ENCODE assay signal across 19 cellular contexts in genomic region chr14:100569734-100570251, GRCh38. TPM values are rescaled to one million over a fixed set of nuclear protein-coding genes. Genes with fewer than 3 reads are reported as not detected.
DNase-seq lines count a peak whose midpoint lies in the region; ATAC-seq, FAIRE-seq and TF ChIP-seq lines count a peak whose summit lies in the region.
"Had no signal": no experiment of that assay in that cellular context is flagged by ENCODE, and none has a peak within 500 bp of the region (broad histone marks: within the 10 kb centered on the region; RNA-seq: fewer than 3 reads in every experiment).

No MANE protein-coding gene starts in this region.

- no peak overlapping the region for H3K14ac ChIP-seq in IMR-90 (replicated peaks; ENCODE audit: low read depth, low read length)

- H2BK5ac ChIP-seq in IMR-90 (ENCODE audit: low read depth, low read length, poor library complexity, severe bottlenecking): no peak overlapping the region

- CTCF ChIA-PET in CD8-positive, alpha-beta T cell (lab: Charles Lee): interaction anchor here (0.7 to 1.5 kb wide), 3 partner anchors 15 to 76 kb away, joined by 3 read pairs; no protein-coding TSS in a partner anchor
- CTCF ChIA-PET in IMR-90 (lab: Yijun Ruan, JAX): no interaction called here

- TF ChIP-seq CTCF in CD8-positive, alpha-beta T cell (IDR thresholded peaks at IDR 0.05): no peak
- TF ChIP-seq CTCF in IMR-90 (conservative IDR thresholded peaks at IDR 0.05; ENCODE audit: low read depth, low read length) (no peak), endodermal cell (conservative IDR thresholded peaks at IDR 0.05) (no peak), neural cell (IDR thresholded peaks at IDR 0.05; ENCODE audit: poor library complexity, severe bottlenecking) (no peak)

- H4K20me1 ChIP-seq in IMR-90 (ENCODE audit: insufficient read depth, low read length) (no peaks in the 10 kb centered on the region), neural cell (ENCODE audit: insufficient read depth) (no peaks in the 10 kb centered on the region)

- ATAC-seq in CD8-positive, alpha-beta T cell: no peak
- ATAC-seq in IMR-90 (ENCODE audit: low read depth): no peak
- no peak for ATAC-seq in GM19397 (IDR thresholded peaks at IDR 0.05; ENCODE audit: unreplicated experiment)

- no peak overlapping the region for H2BK20ac ChIP-seq in IMR-90 (ENCODE audit: low read depth, low read length)

- 33% methylated on average over 1 of the region's 14 CpGs; no CpG with 5 or more reads in 1 of the 2 experiments for WGBS in IMR-90 (ENCODE audit: extremely low coverage in 2 of 2, insufficient read length in 1 of 2), 2 experiments
- 44 to 58% methylated on average over 3 to 12 of the region's 14 CpGs for WGBS in endodermal cell (ENCODE audit: insufficient coverage in 1 of 2, insufficient read length in 1 of 2), 2 experiments
- 25 to 34% (median 34%) methylated on average over 13 to 14 of the region's 14 CpGs for WGBS in small intestine, 3 donors

- no peak overlapping the region for H2AK9ac ChIP-seq in IMR-90 (replicated peaks; ENCODE audit: low read depth, low read length, poor library complexity)

- no peaks in the 10 kb centered on the region for H3K79me1 ChIP-seq in IMR-90 (ENCODE audit: low read depth in 1 of 2, low read length in 2 of 2)

- peaks cover 12% of the 10 kb centered on the region for H3K27me3 ChIP-seq in CD8-positive, alpha-beta T cell (ENCODE audit: insufficient read depth, low read length)
- H3K27me3 ChIP-seq in IMR-90 (ENCODE audit: control insufficient read depth, insufficient read depth, low read length) (peaks cover 87% of the 10 kb centered on the region), endodermal cell (ENCODE audit: control insufficient read depth, insufficient read depth, low read length, poor library complexity, severe bottlenecking) (peaks cover 68% of the 10 kb centered on the region), neural cell (ENCODE audit: insufficient read depth, low read depth, low read length) (peaks cover 22% of the 10 kb centered on the region), small intestine (ENCODE audit: control insufficient read depth in 2 of 2, insufficient read depth in 2 of 2, low read length in 2 of 2) (peaks cover 11 to 16% of the 10 kb centered on the region in 2 donors)

- H3K4ac ChIP-seq in IMR-90 (ENCODE audit: low read depth, low read length): no peak overlapping the region

- H3K9ac ChIP-seq in IMR-90 (ENCODE audit: low read depth, low read length): no peak overlapping the region
- no peak overlapping the region for H3K9ac ChIP-seq in endodermal cell (ENCODE audit: extremely low read depth, low read length, poor library complexity, severe bottlenecking)
- H3K9ac ChIP-seq in neural cell (ENCODE audit: low read length): peak overlapping the region; percentile 23

- H3F3A ChIP-seq in neural cell (ENCODE audit: insufficient read depth, low read length, poor library complexity, severe bottlenecking): no peaks in the 10 kb centered on the region

- H3K4me3 Mint-ChIP-seq in CD8-positive, alpha-beta T cell: peak overlapping the region; percentile 61
- peak overlapping the region; percentile 52 for H3K4me3 Mint-ChIP-seq in endodermal cell

- H3K9me2 ChIP-seq in neural cell (ENCODE audit: insufficient read depth, low read length): no peaks in the 10 kb centered on the region

- H3K4me2 ChIP-seq in IMR-90 (ENCODE audit: low read depth, low read length) (no peak overlapping the region), neural cell (ENCODE audit: low read length) (no peak overlapping the region)

- H4K8ac ChIP-seq in IMR-90 (ENCODE audit: low read depth in 2 of 2, low read length in 2 of 2): no peak overlapping the region

- H3K23ac ChIP-seq in IMR-90 (ENCODE audit: low read depth, low read length): no peak overlapping the region

- POLR2A ChIA-PET in CD8-positive, alpha-beta T cell (lab: Charles Lee): no interaction called here
- POLR2A ChIA-PET in IMR-90 (lab: Charles Lee; ENCODE audit: unreplicated experiment): no interaction called here

- H2BK15ac ChIP-seq in IMR-90 (ENCODE audit: low read depth, low read length): no peak overlapping the region

- no peak for TF ChIP-seq EP300 in neural cell (conservative IDR thresholded peaks at IDR 0.05; ENCODE audit: poor library complexity, severe bottlenecking)

- H3K79me2 ChIP-seq in neural cell (replicated peaks; ENCODE audit: insufficient read depth, low read length): peaks cover 26% of the 10 kb centered on the region

- H3K9me3 ChIP-seq in CD8-positive, alpha-beta T cell (ENCODE audit: low read length): no peaks in the 10 kb centered on the region
- H3K9me3 ChIP-seq in IMR-90 (ENCODE audit: control insufficient read depth, insufficient read depth, low read length) (no peaks in the 10 kb centered on the region), endodermal cell (ENCODE audit: control insufficient read depth, low read length) (no peaks in the 10 kb centered on the region), neural cell (ENCODE audit: low read length) (no peaks in the 10 kb centered on the region), small intestine (ENCODE audit: control insufficient read depth, low read depth) (no peaks in the 10 kb centered on the region)
- H3K9me3 ChIP-seq: gastroesophageal sphincter, suprapubic skin had no signal

- H2AFZ ChIP-seq in IMR-90 (replicated peaks; ENCODE audit: low read length, poor library complexity) (peak overlapping the region; percentile 19), neural cell (ENCODE audit: low read depth, low read length) (no peak overlapping the region)

- intact Hi-C loops in CD8-positive, alpha-beta T cell (cut with DNase I, micrococcal nuclease): loop anchor here in 1 of 2 experiments (5.0 kb wide), 1 partner anchor 73 kb away; no protein-coding TSS in a partner anchor
- intact Hi-C loops in IMR-90 (cut with micrococcal nuclease): no loop called here

- TF ChIP-seq RAD21 in IMR-90 (IDR thresholded peaks at IDR 0.05; ENCODE audit: low read length) (no peak), neural cell (conservative IDR thresholded peaks at IDR 0.05) (no peak)

- H3K4me3 ChIP-seq in CD8-positive, alpha-beta T cell (ENCODE audit: low read depth, low read length): no peak overlapping the region
- H3K4me3 ChIP-seq in IMR-90 (ENCODE audit: insufficient read depth, low read depth, low read length): no peak overlapping the region
- H3K4me3 ChIP-seq in endodermal cell (ENCODE audit: low read length): no peak overlapping the region
- H3K4me3 ChIP-seq in neural cell (ENCODE audit: low read length): peak overlapping the region; percentile 67
- H3K4me3 ChIP-seq in small intestine (ENCODE audit: low read depth in 1 of 2, low read length in 2 of 2): no peak overlapping the region

- DNase-seq in CD8-positive, alpha-beta T cell: no peak
- DNase-seq in IMR-90: no peak
- DNase-seq in endodermal cell: no peak
- DNase-seq in activated CD4-positive, CD25-positive, alpha-beta regulatory T cell treated with anti-CD3 and anti-CD28 coated beads, Interleukin-2, amount 50 U/mL, for 72 hours: no peak
- no peak for DNase-seq in HuH-7 (ENCODE audit: low spot score)
- DNase-seq in small intestine: no peak
- DNase-seq: activated CD4-positive, alpha-beta memory T cell treated with anti-CD3 and anti-CD28 coated beads for 36 hours; DMS 273 treated with DMSO at 0.1 percent for 48 hours; mammary epithelial cell; NCI-H2081 treated with DMSO at 0.1 percent for 48 hours; NCI-H526 treated with DMSO at 0.1 percent for 48 hours; occipital lobe; stimulated activated CD4-positive, alpha-beta T cell treated with anti-CD3 and anti-CD28 coated beads, Interleukin-2, amount 100 ng/mL, for 48 hours had no signal

- H3K27ac ChIP-seq in CD8-positive, alpha-beta T cell (ENCODE audit: low read depth, low read length): no peak overlapping the region
- H3K27ac ChIP-seq in IMR-90 (ENCODE audit: insufficient read depth, low read length): no peak overlapping the region
- no peak overlapping the region for H3K27ac ChIP-seq in endodermal cell (ENCODE audit: low read depth, low read length)
- no peak overlapping the region for H3K27ac ChIP-seq in neural cell (ENCODE audit: low read length)
- H3K27ac ChIP-seq in small intestine (ENCODE audit: low read depth in 1 of 2, low read length in 1 of 2): no peak overlapping the region
- H3K27ac ChIP-seq: suprapubic skin had no signal

- in situ Hi-C loops in IMR-90 (cut with MboI; ENCODE audit: low sequenced_read_pairs): no loop called here

- no peak for FAIRE-seq in small intestine (lab: Jason Lieb, UNC)
- FAIRE-seq: colon had no signal

- no peak for TF ChIP-seq POLR2A in IMR-90 (IDR thresholded peaks at IDR 0.05; ENCODE audit: low read depth, low read length)

- no peaks in the 10 kb centered on the region for H3K36me3 Mint-ChIP-seq in CD8-positive, alpha-beta T cell
- no peaks in the 10 kb centered on the region for H3K36me3 Mint-ChIP-seq in endodermal cell (ENCODE audit: low read depth)
- H3K36me3 Mint-ChIP-seq: activated CD4-positive, alpha-beta memory T cell treated with anti-CD3 and anti-CD28 coated beads for 36 hours had no signal

- dilution Hi-C loops in IMR-90 (cut with HindIII; ENCODE audit: low sequenced_read_pairs, unreplicated experiment): no loop called here

- H3K4me1 ChIP-seq in CD8-positive, alpha-beta T cell (ENCODE audit: insufficient read depth, low read length): peaks cover 11% of the 10 kb centered on the region
- H3K4me1 ChIP-seq in IMR-90 (ENCODE audit: control insufficient read depth, insufficient read depth, low read length): peaks cover 3% of the 10 kb centered on the region; the same call in 1 of the 2 replicates
- H3K4me1 ChIP-seq in endodermal cell (ENCODE audit: control insufficient read depth, insufficient read depth, low read length): no peaks in the 10 kb centered on the region
- no peaks in the 10 kb centered on the region for H3K4me1 ChIP-seq in small intestine (ENCODE audit: control insufficient read depth in 2 of 2, insufficient read depth in 1 of 2, low read depth in 1 of 2, low read length in 1 of 2)

- H3K27ac Mint-ChIP-seq in CD8-positive, alpha-beta T cell: no peak overlapping the region
- no peak overlapping the region for H3K27ac Mint-ChIP-seq in endodermal cell
- H3K27ac Mint-ChIP-seq: activated CD4-positive, alpha-beta memory T cell treated with anti-CD3 and anti-CD28 coated beads for 36 hours; IgD-negative memory B cell had no signal

- H2BK120ac ChIP-seq in IMR-90 (ENCODE audit: low read depth, low read length): no peak overlapping the region

- no TSS peak for BruUV-seq in IMR-90 (replicated peaks; lab: Mats Ljungman, UMichigan)

- no peak overlapping the region for H4K5ac ChIP-seq in IMR-90 (ENCODE audit: low read depth, low read length)

- H3K4me1 Mint-ChIP-seq in CD8-positive, alpha-beta T cell (ENCODE audit: low read depth): peaks cover 8% of the 10 kb centered on the region
- peaks cover 7% of the 10 kb centered on the region for H3K4me1 Mint-ChIP-seq in endodermal cell

- no peaks in the 10 kb centered on the region for H3K36me3 ChIP-seq in CD8-positive, alpha-beta T cell (ENCODE audit: insufficient read depth, low read length)
- H3K36me3 ChIP-seq in IMR-90 (ENCODE audit: control insufficient read depth, insufficient read depth, low read length) (no peaks in the 10 kb centered on the region), endodermal cell (ENCODE audit: control insufficient read depth, insufficient read depth, low read length) (no peaks in the 10 kb centered on the region), neural cell (ENCODE audit: insufficient read depth, low read length) (no peaks in the 10 kb centered on the region), small intestine (ENCODE audit: control insufficient read depth in 2 of 2, insufficient read depth in 2 of 2, low read length in 2 of 2) (no peaks in the 10 kb centered on the region)
- H3K36me3 ChIP-seq: gastroesophageal sphincter, suprapubic skin had no signal

- H3K56ac ChIP-seq in IMR-90 (ENCODE audit: extremely low read depth, insufficient read depth, low read length): no peak overlapping the region

- no peaks in the 10 kb centered on the region for H3K9me1 ChIP-seq in IMR-90 (ENCODE audit: insufficient read depth, low read length)

- H2AK5ac ChIP-seq in IMR-90 (ENCODE audit: low read depth, low read length): no peak overlapping the region

- H3K18ac ChIP-seq in IMR-90 (ENCODE audit: low read depth, low read length): no peak overlapping the region

- no peaks in the 10 kb centered on the region for H3K9me3 Mint-ChIP-seq in CD8-positive, alpha-beta T cell
- no peaks in the 10 kb centered on the region for H3K9me3 Mint-ChIP-seq in endodermal cell
- H3K9me3 Mint-ChIP-seq: activated CD4-positive, alpha-beta memory T cell treated with anti-CD3 and anti-CD28 coated beads for 36 hours had no signal

- H3K27me3 Mint-ChIP-seq in CD8-positive, alpha-beta T cell (ENCODE audit: low read depth): peaks cover 43% of the 10 kb centered on the region
- H3K27me3 Mint-ChIP-seq in endodermal cell (ENCODE audit: insufficient read depth): peaks cover 72% of the 10 kb centered on the region

- H4K91ac ChIP-seq in IMR-90 (ENCODE audit: insufficient read depth, low read depth, low read length): no peak overlapping the region

RNA-seq across cellular contexts. Expression of gene BEGAIN, which starts 17.4 kb away (rescaled TPM):
- 1 to 10 TPM in 1 of 2 experiments, under 1 TPM in 1; 0.61 to 1.9 TPM for total RNA-seq in CD8-positive, alpha-beta T cell
- total RNA-seq in IMR-90 (2012; rRNA removed) (0.18 and 0.28 TPM in 2 replicates), endodermal cell (1 to 10 TPM in 1 of 2 donors, under 1 TPM in 1; 0.91 to 1.3 TPM)
- polyA plus RNA-seq in IMR-90 (2012; rRNA removed) (0.99 and 1.2 TPM in 2 replicates), neural cell (10.9 and 28.2 TPM in 2 replicates), small intestine (10 to 100 TPM in 1 of 3 donors, 1 to 10 TPM in 2; 1.3 to 13.5 (median 7.4) TPM)
- polyA plus RNA-seq in IMR-90 (2012; cell fraction: cytosol; rRNA removed): 1.5 and 1.6 TPM in 2 replicates
- polyA plus RNA-seq in IMR-90 (2012; cell fraction: nucleus; rRNA removed; ENCODE audit: low replicate concordance): 4.0 and 6.6 TPM in 2 replicates
- polyA plus RNA-seq in endodermal cell (2013, experiment 1 of 2): 1.4 TPM
- 1.1 TPM for polyA plus RNA-seq in endodermal cell (2013, experiment 2 of 2)
- polyA minus RNA-seq in neural cell: 17.5 and 27.8 TPM in 2 replicates
